17 cellular contexts compared by ENCODE assay signal in genomic region chr9:335373-335772, GRCh38.
DNase-seq lines count a peak whose midpoint lies in the region; ATAC-seq and TF ChIP-seq lines count a peak whose summit lies in the region.
"Had no signal": no experiment of that assay in that cellular context is flagged by ENCODE, and none has a peak within 500 bp of the region (broad histone marks: within the 10 kb centered on the region; RNA-seq: fewer than 3 reads in every experiment).

No MANE protein-coding gene starts in this region.

- no TSS peak for BruUV-seq in Caco-2 (replicated peaks; lab: Mats Ljungman, UMichigan)

- H3K4me1 Mint-ChIP-seq in activated T-cell treated with anti-CD3 and anti-CD28 coated beads, Interleukin-2, amount 50 U/mL, for 72 hours (ENCODE audit: low read depth), result no peaks in the 10 kb centered on the region
- H3K4me1 Mint-ChIP-seq in Caco-2 (ENCODE audit: low read depth, unreplicated experiment), result peaks cover 21% of the 10 kb centered on the region
- peaks cover 9% of the 10 kb centered on the region for H3K4me1 Mint-ChIP-seq in activated T-helper 17 cell treated with anti-CD3 and anti-CD28 coated beads, Interleukin-2, amount 50 U/mL, for 72 hours
- H3K4me1 Mint-ChIP-seq: B cell had no signal

- no peak for TF ChIP-seq CTCF in Caco-2 (IDR thresholded peaks at IDR 0.05; ENCODE audit: insufficient read depth in 1 of 2, low read depth in 1 of 2, low read length in 1 of 2, severe bottlenecking in 1 of 2, unreplicated experiment in 1 of 2)
- no peak for TF ChIP-seq CTCF in tibial artery (IDR thresholded peaks at IDR 0.05)

- H3K27me3 ChIP-seq in BLaER1 treated with 17β-estradiol and CSF1 and Interleukin-3, amounts not matched to agents 10 nM and 100 nM, result no peaks in the 10 kb centered on the region
- no peaks in the 10 kb centered on the region for H3K27me3 ChIP-seq in Caco-2 (replicated peaks; ENCODE audit: control insufficient read depth, insufficient read depth, low read length)
- H3K27me3 ChIP-seq in tibial artery, result no peaks in the 10 kb centered on the region

- no peaks in the 10 kb centered on the region for H3K27me3 Mint-ChIP-seq in activated T-cell treated with anti-CD3 and anti-CD28 coated beads, Interleukin-2, amount 50 U/mL, for 72 hours (ENCODE audit: low read depth)
- no peaks in the 10 kb centered on the region for H3K27me3 Mint-ChIP-seq in Caco-2 (ENCODE audit: insufficient read depth, unreplicated experiment)
- H3K27me3 Mint-ChIP-seq in activated T-helper 17 cell treated with anti-CD3 and anti-CD28 coated beads, Interleukin-2, amount 50 U/mL, for 72 hours, result no peaks in the 10 kb centered on the region
- H3K27me3 Mint-ChIP-seq: B cell had no signal

- peaks cover 14 to 100% (median 96%) of the 10 kb centered on the region in 11 experiments; a peak in 21 of 22 replicates for H3K36me3 ChIP-seq in BLaER1 treated with 17β-estradiol and CSF1 and Interleukin-3, amounts not matched to agents 10 nM and 100 nM
- H3K36me3 ChIP-seq in Caco-2 (ENCODE audit: control insufficient read depth, insufficient read depth, low read length) (no peaks in the 10 kb centered on the region), tibial artery (peaks cover 0 to 6% (median 0%) of the 10 kb centered on the region in 3 donors)

- peak overlapping the region in 1 of 11 experiments; percentile 3; a peak in 1 of 22 replicates for H3K9ac ChIP-seq in BLaER1 treated with 17β-estradiol and CSF1 and Interleukin-3, amounts not matched to agents 10 nM and 100 nM

- peaks cover 21 to 58% of the 10 kb centered on the region in 2 donors for H3K36me3 Mint-ChIP-seq in activated T-cell treated with anti-CD3 and anti-CD28 coated beads, Interleukin-2, amount 50 U/mL, for 72 hours (ENCODE audit: insufficient read depth in 2 of 2)
- peaks cover 5% of the 10 kb centered on the region for H3K36me3 Mint-ChIP-seq in Caco-2 (ENCODE audit: insufficient read depth, unreplicated experiment)
- H3K36me3 Mint-ChIP-seq in activated T-helper 17 cell treated with anti-CD3 and anti-CD28 coated beads, Interleukin-2, amount 50 U/mL, for 72 hours (ENCODE audit: low read depth), result peaks cover 100% of the 10 kb centered on the region

- H3K27ac ChIP-seq in BLaER1 treated with 17β-estradiol and CSF1 and Interleukin-3, amounts not matched to agents 10 nM and 100 nM, result peak overlapping the region in 5 of 11 experiments; percentile 7 to 52 (median 44); a peak in 7 of 22 replicates
- H3K27ac ChIP-seq in tibial artery, result no peak overlapping the region
- H3K27ac ChIP-seq: PC-9 had no signal

- CTCF ChIA-PET in Caco-2 (lab: Charles Lee), result interaction anchor here (0.8 kb wide), 1 partner anchor 429 kb away, joined by 3 read pairs; no protein-coding TSS in a partner anchor

- no peak overlapping the region for H3K4me3 Mint-ChIP-seq in activated T-cell treated with anti-CD3 and anti-CD28 coated beads, Interleukin-2, amount 50 U/mL, for 72 hours
- H3K4me3 Mint-ChIP-seq in Caco-2 (ENCODE audit: unreplicated experiment), result no peak overlapping the region
- H3K4me3 Mint-ChIP-seq in activated T-helper 17 cell treated with anti-CD3 and anti-CD28 coated beads, Interleukin-2, amount 50 U/mL, for 72 hours, result no peak overlapping the region
- H3K4me3 Mint-ChIP-seq: B cell, H9 had no signal

- POLR2A ChIA-PET in Caco-2 (lab: Charles Lee), result no interaction called here

- H3K4me3 ChIP-seq in BLaER1 treated with 17β-estradiol and CSF1 and Interleukin-3, amounts not matched to agents 10 nM and 100 nM, result no peak overlapping the region; a peak in 2 of 20 replicates
- no peak overlapping the region for H3K4me3 ChIP-seq in Caco-2 (ENCODE audit: low read depth, low read length)
- H3K4me3 ChIP-seq in tibial artery, result no peak overlapping the region
- H3K4me3 ChIP-seq: PC-9 had no signal

- peaks cover 0 to 7% (median 0%) of the 10 kb centered on the region in 11 experiments; a peak in 3 of 22 replicates for H3K9me3 ChIP-seq in BLaER1 treated with 17β-estradiol and CSF1 and Interleukin-3, amounts not matched to agents 10 nM and 100 nM (replicated peaks in 1 of 11)
- H3K9me3 ChIP-seq in Caco-2 (no peaks in the 10 kb centered on the region), tibial artery (no peaks in the 10 kb centered on the region)

- H3K4me2 ChIP-seq in BLaER1 treated with 17β-estradiol and CSF1 and Interleukin-3, amounts not matched to agents 10 nM and 100 nM, result peak overlapping the region in 9 of 11 experiments; percentile 24 to 80 (median 70); a peak in 17 of 22 replicates

- ATAC-seq in activated T-cell treated with anti-CD3 and anti-CD28 coated beads, Interleukin-2, amount 50 U/mL, for 72 hours (replicated peaks in 1 of 2), result no peak
- ATAC-seq in activated T-helper 17 cell treated with anti-CD3 and anti-CD28 coated beads, Interleukin-2, amount 50 U/mL, for 72 hours (replicated peaks), result no peak

- H4K20me1 ChIP-seq in BLaER1 treated with 17β-estradiol and CSF1 and Interleukin-3, amounts not matched to agents 10 nM and 100 nM, result no peaks in the 10 kb centered on the region

- peaks cover 0 to 31% (median 26%) of the 10 kb centered on the region in 10 experiments; a peak in 15 of 20 replicates for H3K4me1 ChIP-seq in BLaER1 treated with 17β-estradiol and CSF1 and Interleukin-3, amounts not matched to agents 10 nM and 100 nM
- peaks cover 27% of the 10 kb centered on the region for H3K4me1 ChIP-seq in Caco-2
- H3K4me1 ChIP-seq in tibial artery, result peaks cover 0 to 20% (median 7%) of the 10 kb centered on the region in 4 donors

- no peak for DNase-seq in activated T-cell treated with anti-CD3 and anti-CD28 coated beads, Interleukin-2, amount 50 U/mL, for 72 hours
- DNase-seq in activated T-cell treated with anti-CD3 and anti-CD28 coated beads for 4 hours (no peak), Caco-2 (no peak), NCI-H774 (lab: John Stamatoyannopoulos, UW) (no peak), tibial artery (no peak), nucleus accumbens (lab: John Stamatoyannopoulos, UW) (no peak)
- DNase-seq: DMS153, H9, Kasumi-1, NCI-H1930, NCI-H2171, NCI-H446 treated with DMSO at 0.1 percent for 48 hours, NCI-H748 treated with DMSO at 0.1 percent for 48 hours had no signal

- peak overlapping the region; percentile 54 for H3K27ac Mint-ChIP-seq in activated T-cell treated with anti-CD3 and anti-CD28 coated beads, Interleukin-2, amount 50 U/mL, for 72 hours
- peak overlapping the region; percentile 88 for H3K27ac Mint-ChIP-seq in Caco-2 (ENCODE audit: unreplicated experiment)
- peak overlapping the region; percentile 48 for H3K27ac Mint-ChIP-seq in activated T-helper 17 cell treated with anti-CD3 and anti-CD28 coated beads, Interleukin-2, amount 50 U/mL, for 72 hours
- H3K27ac Mint-ChIP-seq: B cell, H9 had no signal

- intact Hi-C loops in Caco-2 (cut with micrococcal nuclease; ENCODE audit: unreplicated experiment), result loop anchor here (5.0 kb wide), 1 partner anchor 347 kb away; no protein-coding TSS in a partner anchor
- intact Hi-C loops in tibial artery (cut with DNase I; ENCODE audit: low total_unique reads), result no loop called here

- H3K9me3 Mint-ChIP-seq in activated T-cell treated with anti-CD3 and anti-CD28 coated beads, Interleukin-2, amount 50 U/mL, for 72 hours, result no peaks in the 10 kb centered on the region
- H3K9me3 Mint-ChIP-seq in Caco-2 (ENCODE audit: unreplicated experiment), result no peaks in the 10 kb centered on the region
- H3K9me3 Mint-ChIP-seq in activated T-helper 17 cell treated with anti-CD3 and anti-CD28 coated beads, Interleukin-2, amount 50 U/mL, for 72 hours, result no peaks in the 10 kb centered on the region
- H3K9me3 Mint-ChIP-seq: H9 had no signal
